ENCODE assay signal across 14 cellular contexts in the genomic region with DNA sequence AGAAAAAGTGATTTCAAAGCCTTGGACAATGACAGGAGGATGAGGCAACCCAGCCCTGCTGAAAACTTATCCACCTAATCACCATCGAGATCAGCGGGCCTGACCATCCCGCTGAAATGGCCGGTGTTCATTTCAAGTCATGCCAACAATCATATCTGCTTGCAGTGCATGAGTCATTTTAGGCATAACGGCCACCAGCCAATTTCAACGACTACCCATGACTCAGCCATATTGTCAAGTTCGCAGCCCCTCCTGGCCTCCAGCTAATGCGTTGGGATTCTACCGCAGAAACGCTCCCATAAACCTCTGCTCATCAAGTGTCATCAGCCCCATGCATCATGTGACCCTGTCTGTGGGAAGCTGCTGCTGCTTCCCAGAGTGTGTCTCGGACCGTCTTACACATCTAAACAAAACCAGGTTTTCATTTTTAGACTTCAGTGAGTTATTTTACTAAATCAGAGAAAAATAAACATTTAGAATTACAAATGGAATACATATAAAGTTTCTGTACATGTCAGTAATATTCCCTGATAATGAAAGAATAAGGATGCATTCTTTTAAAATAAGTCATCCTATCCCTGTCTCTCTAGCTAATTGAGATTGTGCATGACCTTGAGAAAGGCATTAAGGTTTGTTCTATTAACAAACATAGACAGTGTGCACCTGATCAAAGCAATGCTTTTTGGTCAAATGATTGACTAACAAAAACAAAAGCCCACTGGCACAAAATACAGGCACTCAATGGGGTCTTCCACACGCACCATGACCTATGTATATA.
DNase-seq lines count a peak whose midpoint lies in the region; ATAC-seq, FAIRE-seq and TF ChIP-seq lines count a peak whose summit lies in the region.
"Had no signal": no experiment of that assay in that cellular context is flagged by ENCODE, and none has a peak within 500 bp of the region (broad histone marks: within the 10 kb centered on the region; RNA-seq: fewer than 3 reads in every experiment).

No MANE protein-coding gene starts in this region.

- intact Hi-C loops in MCF 10A (cut with micrococcal nuclease): loop anchor here (2.0 kb wide), 1 partner anchor 47 kb away; no protein-coding TSS in a partner anchor
- intact Hi-C loops in mammary epithelial cell (cut with micrococcal nuclease): no loop called here
- intact Hi-C loops in mucosa of descending colon (cut with DNase I, micrococcal nuclease): no loop called here

- no peak overlapping the region for H3K27ac ChIP-seq in mammary epithelial cell (ENCODE audit: insufficient read depth, low read depth, low read length)
- peak overlapping the region; percentile 85 for H3K27ac ChIP-seq in SJSA1

- H3K27me3 Mint-ChIP-seq in MCF 10A (ENCODE audit: insufficient read depth, unreplicated experiment): no peaks in the 10 kb centered on the region
- H3K27me3 Mint-ChIP-seq: effector memory CD8-positive, alpha-beta T cell had no signal

- H3K27me3 ChIP-seq in mammary epithelial cell (ENCODE audit: insufficient read depth, low read length): no peaks in the 10 kb centered on the region
- no peaks in the 10 kb centered on the region for H3K27me3 ChIP-seq in SJSA1 (replicated peaks)

- FAIRE-seq in urothelium cell line (lab: Jason Lieb, UNC): peak; percentile 76
- FAIRE-seq: H1 had no signal

- H3K36me3 Mint-ChIP-seq in MCF 10A (ENCODE audit: insufficient read depth, unreplicated experiment): no peaks in the 10 kb centered on the region
- H3K36me3 Mint-ChIP-seq: activated naive CD4-positive, alpha-beta T cell treated with anti-CD3 and anti-CD28 coated beads, Interleukin-2, amount 50 U/mL, for 72 hours had no signal

- POLR2A ChIA-PET in MCF 10A (lab: Yijun Ruan, JAX): no interaction called here

- peaks cover 8% of the 10 kb centered on the region for H3K9me3 Mint-ChIP-seq in MCF 10A (ENCODE audit: unreplicated experiment)
- H3K9me3 Mint-ChIP-seq: T-helper 1 cell treated with Interleukin-12 subunit alpha and Interleukin-12 subunit beta and Interleukin-4 antibody, amounts not matched to agents 30 μg/mL and 1 μg/mL, for 36 hours had no signal

- H3K4me1 ChIP-seq in mammary epithelial cell (ENCODE audit: insufficient read depth, low read length) (no peaks in the 10 kb centered on the region), SJSA1 (replicated peaks) (peaks cover 21% of the 10 kb centered on the region), mucosa of descending colon (ENCODE audit: low read depth) (no peaks in the 10 kb centered on the region)

- no peak for ATAC-seq in mucosa of descending colon
- ATAC-seq: activated naive CD4-positive, alpha-beta T cell treated with anti-CD3 and anti-CD28 coated beads, Interleukin-2, amount 50 U/mL, for 72 hours; effector memory CD8-positive, alpha-beta T cell had no signal

- peak; percentile 97 for DNase-seq in MCF 10A (ENCODE audit: unreplicated experiment)
- DNase-seq in mammary epithelial cell: no peak
- DNase-seq in SJSA1 (ENCODE audit: low read depth in 1 of 2, low spot score in 2 of 2): peak; percentile 90 to 96
- DNase-seq in fibroblast of peridontal ligament (ENCODE audit: extremely low read depth): peak; percentile 99
- DNase-seq in urothelium cell line (ENCODE audit: low spot score): peak; percentile 88
- DNase-seq in mucosa of descending colon: no peak
- DNase-seq in stimulated activated CD4-positive, alpha-beta T cell treated with anti-CD3 and anti-CD28 coated beads, Interleukin-4, amount 100 ng/mL, for 24 hours: no peak
- no peak for DNase-seq in medulla oblongata (ENCODE audit: extremely low spot score)
- DNase-seq: 8988T; effector memory CD8-positive, alpha-beta T cell; NCI-H82 had no signal

- peaks cover 7% of the 10 kb centered on the region for H3K4me1 Mint-ChIP-seq in MCF 10A (ENCODE audit: insufficient read depth, unreplicated experiment)

- H3K4me3 ChIP-seq in mammary epithelial cell (replicated peaks in 1 of 3; ENCODE audit: insufficient read depth in 1 of 3, low read depth in 2 of 3, low read length in 3 of 3): no peak overlapping the region
- no peak overlapping the region for H3K4me3 ChIP-seq in SJSA1
- H3K4me3 ChIP-seq in mucosa of descending colon: no peak overlapping the region

- 80% methylated on average over 13 of the region's 13 CpGs for WGBS in mammary epithelial cell (ENCODE audit: low coverage, missing lambda C conversion rate)

- CTCF ChIA-PET in MCF 10A (lab: Yijun Ruan, JAX): no interaction called here
- CTCF ChIA-PET in mammary epithelial cell (lab: Charles Lee; ENCODE audit: low non-redundant PET): no interaction called here

- no peak overlapping the region for H2AFZ ChIP-seq in mammary epithelial cell (ENCODE audit: low read depth, low read length)

- no peaks in the 10 kb centered on the region for H4K20me1 ChIP-seq in mammary epithelial cell (ENCODE audit: insufficient read depth, low read length)

- BruUV-seq in MCF 10A (replicated peaks; lab: Mats Ljungman, UMichigan): no TSS peak
- BruUV-seq in mammary epithelial cell (replicated peaks; lab: Mats Ljungman, UMichigan): no TSS peak

- dilution Hi-C loops in mammary epithelial cell (cut with HindIII; ENCODE audit: low sequenced_read_pairs): no loop called here

- peak overlapping the region; percentile 72 for H3K27ac Mint-ChIP-seq in MCF 10A (ENCODE audit: low read depth, unreplicated experiment)
- H3K27ac Mint-ChIP-seq: activated naive CD4-positive, alpha-beta T cell treated with anti-CD3 and anti-CD28 coated beads, Interleukin-2, amount 50 U/mL, for 72 hours; T-helper 1 cell treated with Interleukin-12 subunit alpha and Interleukin-12 subunit beta and Interleukin-4 antibody, amounts not matched to agents 30 μg/mL and 1 μg/mL, for 36 hours had no signal

- peak overlapping the region; percentile 45 for H3K4me3 Mint-ChIP-seq in MCF 10A (ENCODE audit: unreplicated experiment)
- H3K4me3 Mint-ChIP-seq: effector memory CD8-positive, alpha-beta T cell; T-helper 1 cell treated with Interleukin-12 subunit alpha and Interleukin-12 subunit beta and Interleukin-4 antibody, amounts not matched to agents 30 μg/mL and 1 μg/mL, for 36 hours had no signal

- in situ Hi-C loops in mammary epithelial cell (cut with MboI; ENCODE audit: low sequenced_read_pairs in 2 of 2): no loop called here

- no peaks in the 10 kb centered on the region for H3K9me3 ChIP-seq in mammary epithelial cell (replicated peaks; ENCODE audit: insufficient read depth, low read length)
- no peaks in the 10 kb centered on the region for H3K9me3 ChIP-seq in SJSA1 (replicated peaks)
- H3K9me3 ChIP-seq in mucosa of descending colon: no peaks in the 10 kb centered on the region

- H3K9ac ChIP-seq in mammary epithelial cell (ENCODE audit: insufficient read depth, low read length): no peak overlapping the region

- TF ChIP-seq CTCF in MCF 10A (IDR thresholded peaks at IDR 0.05; ENCODE audit: unreplicated experiment): no peak
- no peak for TF ChIP-seq CTCF in mammary epithelial cell (conservative IDR thresholded peaks at IDR 0.05 in 1 of 2, IDR thresholded peaks at IDR 0.05 in 1 of 2; ENCODE audit: extremely low read depth in 1 of 2, insufficient read depth in 1 of 2, low read depth in 1 of 2, low read length in 2 of 2)
- no peak for TF ChIP-seq CTCF in mucosa of descending colon (IDR thresholded peaks at IDR 0.05)

- H3K36me3 ChIP-seq in mammary epithelial cell (ENCODE audit: insufficient read depth, low read length): no peaks in the 10 kb centered on the region
- H3K36me3 ChIP-seq in SJSA1: no peaks in the 10 kb centered on the region
- H3K36me3 ChIP-seq in mucosa of descending colon (ENCODE audit: low read depth): no peaks in the 10 kb centered on the region

- no peaks in the 10 kb centered on the region for H3K79me2 ChIP-seq in mammary epithelial cell (ENCODE audit: insufficient read depth, low read length)

- no peak overlapping the region for H3K4me2 ChIP-seq in mammary epithelial cell (ENCODE audit: insufficient read depth, low read depth, low read length)

Comparison
In these comparisons a context has a peak if more than half of its experiments do, and no peak if none do; other contexts are left out.
1. DNase-seq: peak in MCF 10A (single experiment), SJSA1 (2 of 2), fibroblast of peridontal ligament (single experiment) and urothelium cell line (single experiment); none in mammary epithelial cell (single experiment), mucosa of descending colon (0 of 3), stimulated activated CD4-positive, alpha-beta T cell treated with anti-CD3 and anti-CD28 coated beads, Interleukin-4, amount 100 ng/mL, for 24 hours (single experiment) and medulla oblongata (single experiment).